In the genomic region with DNA sequence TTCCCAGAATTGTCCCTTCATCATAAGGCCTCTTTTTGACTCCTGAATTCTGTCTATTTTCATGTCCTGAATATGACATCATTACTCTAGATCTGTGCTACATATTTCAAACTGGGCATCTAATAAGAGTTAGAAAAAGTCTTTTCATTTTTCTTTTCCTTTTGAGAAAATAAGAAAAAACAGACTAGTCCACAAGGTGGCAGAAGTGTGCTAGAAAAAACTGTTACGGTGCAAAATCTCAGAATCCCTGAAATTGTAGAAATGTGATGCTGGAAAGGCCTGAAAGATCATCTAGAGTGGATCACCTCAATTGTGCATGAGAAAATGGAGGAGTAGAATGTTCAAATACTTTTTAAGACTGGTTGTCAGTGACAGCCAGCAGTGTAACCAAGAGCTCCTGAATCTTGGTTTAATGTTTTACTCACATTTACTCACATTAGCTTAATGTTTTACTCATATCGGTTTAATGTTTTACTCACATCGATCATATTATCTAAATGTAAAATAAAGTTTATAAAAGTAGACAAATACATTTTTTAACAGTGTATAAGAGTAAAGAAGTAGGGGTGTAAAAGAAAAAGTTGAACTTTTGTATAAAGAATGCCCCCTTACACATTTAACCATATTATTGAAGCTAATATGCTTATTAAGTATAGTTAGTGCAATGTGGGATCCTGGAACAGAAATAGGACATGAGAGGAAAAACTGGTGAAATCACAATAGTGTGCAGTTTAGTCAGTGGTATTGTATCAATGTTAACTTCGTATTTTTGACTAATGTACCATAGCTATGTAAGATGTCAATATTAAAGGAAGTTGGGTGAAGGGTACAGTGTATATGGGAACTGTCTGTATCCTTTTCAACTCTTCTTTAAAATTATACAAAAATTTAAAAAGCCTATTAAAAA, we compare ENCODE assay signal across 8 cellular contexts. TPM values are rescaled to one million over a fixed set of nuclear protein-coding genes. Genes with fewer than 3 reads are reported as not detected.
DNase-seq lines count a peak whose midpoint lies in the region; ATAC-seq and TF ChIP-seq lines count a peak whose summit lies in the region.

No MANE protein-coding gene starts in this region.

- H3F3A ChIP-seq in DOHH2 (ENCODE audit: control insufficient read depth, insufficient read depth) = no peaks in the 10 kb centered on the region

- peak in 2 of 3 donors; percentile 41 to 47 for TF ChIP-seq POLR2A in body of pancreas (IDR thresholded peaks at IDR 0.05)

- H3K79me2 ChIP-seq in DOHH2 (ENCODE audit: control insufficient read depth, low read length) = no peaks in the 10 kb centered on the region

- H3K9me3 ChIP-seq in DOHH2 (ENCODE audit: control insufficient read depth, insufficient read depth, low read length) = no peaks in the 10 kb centered on the region
- H3K9me3 ChIP-seq in body of pancreas = no peaks in the 10 kb centered on the region
- H3K9me3 ChIP-seq in lower lobe of right lung = no peaks in the 10 kb centered on the region

- peak; percentile 74 for ATAC-seq in body of pancreas
- ATAC-seq in lower lobe of right lung = peak in 1 of 2 donors; percentile 4
- no peak for ATAC-seq in HG02973 (IDR thresholded peaks at IDR 0.05; ENCODE audit: unreplicated experiment)

- H3K36me3 ChIP-seq in DOHH2 (ENCODE audit: control insufficient read depth, low read length) = no peaks in the 10 kb centered on the region
- H3K36me3 ChIP-seq in body of pancreas (replicated peaks in 1 of 2; ENCODE audit: insufficient read depth in 1 of 2, low read depth in 2 of 2) = no peaks in the 10 kb centered on the region
- H3K36me3 ChIP-seq in lower lobe of right lung = no peaks in the 10 kb centered on the region

- 14 to 15% methylated on average over 4 of the region's 4 CpGs for WGBS in body of pancreas, 2 donors

- H3K4me3 ChIP-seq in DOHH2 (ENCODE audit: low read length) (no peak overlapping the region), body of pancreas (no peak overlapping the region), lower lobe of right lung (no peak overlapping the region)

- DNase-seq in Kasumi-1 (lab: John Stamatoyannopoulos, UW) = peak; percentile 22 to 47
- peak in 1 of 4 donors; percentile 17 for DNase-seq in body of pancreas
- DNase-seq in lower lobe of right lung = no peak
- DNase-seq in GDM1 (lab: John Stamatoyannopoulos, UW) = no peak
- no peak for DNase-seq in HK-2 (ENCODE audit: unreplicated experiment)
- DNase-seq in DMS153 (lab: John Stamatoyannopoulos, UW) = no peak

- intact Hi-C loops in body of pancreas (cut with DNase I) = no loop called here
- intact Hi-C loops in lower lobe of right lung (cut with DNase I) = no loop called here

- no peaks in the 10 kb centered on the region for H3K27me3 ChIP-seq in DOHH2 (ENCODE audit: control insufficient read depth, low read length)
- H3K27me3 ChIP-seq in body of pancreas = no peaks in the 10 kb centered on the region
- no peaks in the 10 kb centered on the region for H3K27me3 ChIP-seq in lower lobe of right lung (ENCODE audit: low read depth)

- H3K4me1 ChIP-seq in DOHH2 (ENCODE audit: control insufficient read depth, low read length) (no peaks in the 10 kb centered on the region), body of pancreas (peaks cover 33% of the 10 kb centered on the region), lower lobe of right lung (peaks cover 19% of the 10 kb centered on the region)

- H3K27ac ChIP-seq in DOHH2 (ENCODE audit: low read depth, low read length) (no peak overlapping the region), body of pancreas (peak overlapping the region; percentile 46 to 83 (median 62)), lower lobe of right lung (peak overlapping the region; percentile 68)

- no peaks in the 10 kb centered on the region for H3K9me2 ChIP-seq in DOHH2 (replicated peaks; ENCODE audit: control insufficient read depth, low read length)

- no peaks in the 10 kb centered on the region for H4K20me1 ChIP-seq in DOHH2 (ENCODE audit: control insufficient read depth, insufficient read depth, low read depth, low read length)

- TF ChIP-seq CTCF in DOHH2 (IDR thresholded peaks at IDR 0.05; ENCODE audit: low read depth, low read length, poor library complexity, severe bottlenecking) (peak; percentile 42), body of pancreas (IDR thresholded peaks at IDR 0.05) (peak in 6 of 7 experiments; percentile 7 to 49 (median 46)), lower lobe of right lung (IDR thresholded peaks at IDR 0.05) (peak; percentile 43)

- no peak overlapping the region for H3K4me2 ChIP-seq in DOHH2 (ENCODE audit: low read length)

RNA-seq across cellular contexts. Expression of gene ASB11, which starts 15.2 kb away (rescaled TPM):
- total RNA-seq in body of pancreas = under 1 TPM in 1 of 2 donors, not detected in 1; 0.52 TPM
- not detected for total RNA-seq in lower lobe of right lung

RNA-seq across cellular contexts. Expression of gene ASB9, which starts 30.3 kb away (rescaled TPM):
- total RNA-seq in body of pancreas = 1 to 10 TPM; 1.6 to 4.9 TPM
- 6.0 TPM for total RNA-seq in lower lobe of right lung

RNA-seq across cellular contexts. Expression of gene PIGA, which starts 35.1 kb away (rescaled TPM):
- total RNA-seq in body of pancreas (10 to 100 TPM in 1 of 2 donors, 1 to 10 TPM in 1; 9.3 to 24.7 TPM), lower lobe of right lung (27.1 TPM)

Comparison
In these comparisons a context has a peak if more than half of its experiments do, and no peak if none do; other contexts are left out.
1. DNase-seq: peak in Kasumi-1 (2 of 2); none in lower lobe of right lung (single experiment), GDM1 (single experiment), HK-2 (single experiment) and DMS153 (single experiment).
2. Peak in every context shown above with its lines, with median percentiles within 50 percentile points of each other: CTCF ChIP-seq.